ENCODE assay signal across 9 cellular contexts in genomic region chr10:77636286-77636966, GRCh38. TPM values are rescaled to one million over a fixed set of nuclear protein-coding genes. Genes with fewer than 3 reads are reported as not detected.
DNase-seq lines count a peak whose midpoint lies in the region; ATAC-seq and TF ChIP-seq lines count a peak whose summit lies in the region.
"Had no signal": no experiment of that assay in that cellular context is flagged by ENCODE, and none has a peak within 500 bp of the region (broad histone marks: within the 10 kb centered on the region; RNA-seq: fewer than 3 reads in every experiment).

No MANE protein-coding gene starts in this region.

- H3K27me3 ChIP-seq in Panc1 (ENCODE audit: control insufficient read depth, insufficient read depth, low read length) = no peaks in the 10 kb centered on the region

- H3K4me1 ChIP-seq in Panc1 (ENCODE audit: control insufficient read depth, insufficient read depth, low read length) = peaks cover 46% of the 10 kb centered on the region

- H3K4me3 ChIP-seq in Panc1 (ENCODE audit: low read depth in 2 of 2, low read length in 2 of 2) (peak overlapping the region; percentile 87 to 90), foreskin fibroblast (ENCODE audit: low read depth in 1 of 2, low read length in 2 of 2) (peak overlapping the region; percentile 56 to 89)

- no peaks in the 10 kb centered on the region for H3K36me3 ChIP-seq in Panc1 (ENCODE audit: control insufficient read depth, insufficient read depth, low read length)

- CTCF ChIA-PET in Panc1 (lab: Charles Lee) = interaction anchor here (1.4 kb wide), 1 partner anchor 22 kb away, joined by 5 read pairs; no protein-coding TSS in a partner anchor
- CTCF ChIA-PET in activated CD4-positive, alpha-beta T cell treated with anti-CD3 and anti-CD28 coated beads for 36 hours (lab: Charles Lee) = interaction anchor here (0.6 kb wide), 1 partner anchor 310 kb away, joined by 3 read pairs; no protein-coding TSS in a partner anchor

- peak overlapping the region; percentile 91 for H3K27ac ChIP-seq in Panc1 (ENCODE audit: low read length)

- no peak overlapping the region for H3K4me3 Mint-ChIP-seq in activated CD4-positive, alpha-beta T cell treated with anti-CD3 and anti-CD28 coated beads for 36 hours
- H3K4me3 Mint-ChIP-seq: activated CD4-positive, alpha-beta T cell treated with anti-CD3 and anti-CD28 coated beads, Interleukin-2, amount 10 ng/mL, durations not matched to agents 24 days and 14 days had no signal

- no peaks in the 10 kb centered on the region for H3K9me3 ChIP-seq in Panc1 (ENCODE audit: control insufficient read depth, insufficient read depth, low read depth, low read length)

- no peak overlapping the region for H3K27ac Mint-ChIP-seq in activated CD4-positive, alpha-beta T cell treated with anti-CD3 and anti-CD28 coated beads for 36 hours
- H3K27ac Mint-ChIP-seq: activated CD4-positive, alpha-beta T cell treated with anti-CD3 and anti-CD28 coated beads, Interleukin-2, amount 10 ng/mL, durations not matched to agents 24 days and 14 days had no signal

- H3K4me1 Mint-ChIP-seq in activated CD4-positive, alpha-beta T cell treated with anti-CD3 and anti-CD28 coated beads for 36 hours = peaks cover 2% of the 10 kb centered on the region
- H3K4me1 Mint-ChIP-seq: activated CD4-positive, alpha-beta T cell treated with anti-CD3 and anti-CD28 coated beads, Interleukin-2, amount 10 ng/mL, durations not matched to agents 24 days and 14 days had no signal

- TF ChIP-seq CTCF in Panc1 (IDR thresholded peaks at IDR 0.05) = no peak
- TF ChIP-seq CTCF in foreskin fibroblast (IDR thresholded peaks at IDR 0.05; ENCODE audit: low read depth, low read length) = peak; percentile 17

- H3K9me3 Mint-ChIP-seq in activated CD4-positive, alpha-beta T cell treated with anti-CD3 and anti-CD28 coated beads for 36 hours (ENCODE audit: low read depth) = no peaks in the 10 kb centered on the region
- H3K9me3 Mint-ChIP-seq: activated CD4-positive, alpha-beta T cell treated with anti-CD3 and anti-CD28 coated beads, Interleukin-2, amount 10 ng/mL, durations not matched to agents 24 days and 14 days had no signal

- in situ Hi-C loops in Panc1 (cut with HindIII; ENCODE audit: low pct_unique_long_range_greater_than_20kb, low sequenced_read_pairs) = no loop called here

- H3K27me3 Mint-ChIP-seq in activated CD4-positive, alpha-beta T cell treated with anti-CD3 and anti-CD28 coated beads for 36 hours = peaks cover 52% of the 10 kb centered on the region

- peak; percentile 50 for DNase-seq in EL
- no peak for DNase-seq in Panc1 (ENCODE audit: low read depth, low spot score)
- peak in 1 of 2 donors; percentile 51 for DNase-seq in foreskin fibroblast
- peak; percentile 60 for DNase-seq in retina
- DNase-seq in effector CD8-positive, alpha-beta T cell (lab: John Stamatoyannopoulos, UW) = no peak
- DNase-seq in left lobe of liver (ENCODE audit: low spot score) = no peak
- no peak for DNase-seq in activated CD4-positive, alpha-beta T cell treated with anti-CD3 and anti-CD28 coated beads for 36 hours
- DNase-seq: activated CD4-positive, alpha-beta T cell treated with anti-CD3 and anti-CD28 coated beads, Interleukin-2, amount 10 ng/mL, durations not matched to agents 24 days and 14 days had no signal

- BruUV-seq in Panc1 (replicated peaks; lab: Mats Ljungman, UMichigan) = TSS peak; percentile 60

- ATAC-seq in Panc1 (peak; percentile 10; the same call in 1 of the 2 replicates), left lobe of liver (no peak), HG02623 (IDR thresholded peaks at IDR 0.05; ENCODE audit: unreplicated experiment) (no peak)
- ATAC-seq in activated CD4-positive, alpha-beta T cell treated with anti-CD3 and anti-CD28 coated beads for 36 hours = no peak

- no peaks in the 10 kb centered on the region for H3K36me3 Mint-ChIP-seq in activated CD4-positive, alpha-beta T cell treated with anti-CD3 and anti-CD28 coated beads for 36 hours (ENCODE audit: low read depth)

- intact Hi-C loops in Panc1 (cut with micrococcal nuclease; ENCODE audit: unreplicated experiment) = no loop called here
- intact Hi-C loops in activated CD4-positive, alpha-beta T cell treated with anti-CD3 and anti-CD28 coated beads for 36 hours (cut with DNase I, micrococcal nuclease) = no loop called here

- POLR2A ChIA-PET in Panc1 (lab: Charles Lee) = no interaction called here
- POLR2A ChIA-PET in activated CD4-positive, alpha-beta T cell treated with anti-CD3 and anti-CD28 coated beads for 36 hours (lab: Charles Lee) = interaction anchor here (0.7 kb wide), 1 partner anchor 190 kb away, joined by 3 read pairs; no protein-coding TSS in a partner anchor

RNA-seq across cellular contexts. Expression of gene KCNMA1, which starts 1.2 kb away (rescaled TPM):
- 91.9 TPM for total RNA-seq in Panc1 (2021; ENCODE audit: unreplicated experiment)
- 75.5 TPM for polyA plus RNA-seq in Panc1 (2012; ENCODE audit: insufficient read length)
- 44.0 TPM for total RNA-seq in left lobe of liver
- total RNA-seq in activated CD4-positive, alpha-beta T cell treated with anti-CD3 and anti-CD28 coated beads for 36 hours = under 1 TPM in 1 of 2 experiments, not detected in 1; 0.18 TPM
- total RNA-seq: activated CD4-positive, alpha-beta T cell treated with anti-CD3 and anti-CD28 coated beads, Interleukin-2, amount 10 ng/mL, durations not matched to agents 24 days and 14 days had no signal

Comparison
In these comparisons a context has a peak if more than half of its experiments do, and no peak if none do; other contexts are left out.
1. DNase-seq: peak in EL (single experiment) and retina (single experiment); none in Panc1 (single experiment), effector CD8-positive, alpha-beta T cell (single experiment), left lobe of liver (single experiment) and activated CD4-positive, alpha-beta T cell treated with anti-CD3 and anti-CD28 coated beads for 36 hours (single experiment).
2. RNA of gene KCNMA1, which starts 1.2 kb away (total RNA-seq): 91.9 TPM in Panc1 (single experiment) and 44.0 TPM in left lobe of liver (single experiment); 0.18 TPM in activated CD4-positive, alpha-beta T cell treated with anti-CD3 and anti-CD28 coated beads for 36 hours; every median in the first group is over 10 times any median in the second.